In genomic region chr11:42058794-42059193, GRCh38 we compare ENCODE assay signal across 8 cellular contexts.
"Had no signal": no experiment of that assay in that cellular context is flagged by ENCODE, and none has a peak within 500 bp of the region (broad histone marks: within the 10 kb centered on the region; RNA-seq: fewer than 3 reads in every experiment).

No MANE protein-coding gene starts in this region.

- FAIRE-seq: G401.6, GM12878, GM12891, GM12892, GM18507, GM19239 had no signal

- DNase-seq: GDM1, GF-D8 had no signal

- H3K4me3 ChIP-seq: GM12878 had no signal

- ATAC-seq: GM12878 had no signal
